ENCODE assay signal across 1 cellular context in genomic region chr18:63367241-63367953, GRCh38.
TF ChIP-seq lines count a peak whose summit lies in the region.

No MANE protein-coding gene starts in this region.

TF ChIP-seq in HEK293, 187 proteins besides CTCF, POLR2A, EP300 and RAD21 (continued from another document):
- TF ChIP-seq BCL6B (tag by site-specific recombination; IDR thresholded peaks at IDR 0.05) (peak; percentile 44; the same call in 1 of the 2 replicates), ZSCAN23 (tag by site-specific recombination; IDR thresholded peaks at IDR 0.05) (peak; percentile 78; the same call in 1 of the 2 replicates), ZNF610 (tag by site-specific recombination; IDR thresholded peaks at IDR 0.05; ENCODE audit: borderline replicate concordance) (peak; percentile 90), RBAK (tag by site-specific recombination; IDR thresholded peaks at IDR 0.05) (no peak), ZNF292 (tag by site-specific recombination; IDR thresholded peaks at IDR 0.05; ENCODE audit: borderline replicate concordance, low read depth) (no peak), ZNF555 (tag by site-specific recombination; conservative IDR thresholded peaks at IDR 0.05) (no peak), ZBTB21 (tag by site-specific recombination; IDR thresholded peaks at IDR 0.05) (0 out of 2 replicates have a peak, but pooled peaks have one; percentile 11), HOXC10 (CRISPR knock-in tag; IDR thresholded peaks at IDR 0.05) (no peak), ZNF335 (tag by site-specific recombination; conservative IDR thresholded peaks at IDR 0.05) (peak; percentile 92), ZIC2 (tag by site-specific recombination; IDR thresholded peaks at IDR 0.05) (peak; percentile 86), ZNF664 (tag by site-specific recombination; IDR thresholded peaks at IDR 0.05) (no peak), ZNF596 (tag by site-specific recombination; IDR thresholded peaks at IDR 0.05) (peak; percentile 66; the same call in 1 of the 2 replicates), ZNF549 (tag by site-specific recombination; IDR thresholded peaks at IDR 0.05) (0 out of 2 replicates have a peak, but pooled peaks have one; percentile 13), ZNF221 (tag by site-specific recombination; IDR thresholded peaks at IDR 0.05; ENCODE audit: borderline replicate concordance) (no peak), ZNF660 (tag by site-specific recombination; IDR thresholded peaks at IDR 0.05) (peak; percentile 97), ZBTB44 (tag by site-specific recombination; IDR thresholded peaks at IDR 0.05) (peak; percentile 58), KLF17 (tag by site-specific recombination; IDR thresholded peaks at IDR 0.05) (peak; percentile 83)
